ENCODE assay signal across 1 cellular context in the genomic region with DNA sequence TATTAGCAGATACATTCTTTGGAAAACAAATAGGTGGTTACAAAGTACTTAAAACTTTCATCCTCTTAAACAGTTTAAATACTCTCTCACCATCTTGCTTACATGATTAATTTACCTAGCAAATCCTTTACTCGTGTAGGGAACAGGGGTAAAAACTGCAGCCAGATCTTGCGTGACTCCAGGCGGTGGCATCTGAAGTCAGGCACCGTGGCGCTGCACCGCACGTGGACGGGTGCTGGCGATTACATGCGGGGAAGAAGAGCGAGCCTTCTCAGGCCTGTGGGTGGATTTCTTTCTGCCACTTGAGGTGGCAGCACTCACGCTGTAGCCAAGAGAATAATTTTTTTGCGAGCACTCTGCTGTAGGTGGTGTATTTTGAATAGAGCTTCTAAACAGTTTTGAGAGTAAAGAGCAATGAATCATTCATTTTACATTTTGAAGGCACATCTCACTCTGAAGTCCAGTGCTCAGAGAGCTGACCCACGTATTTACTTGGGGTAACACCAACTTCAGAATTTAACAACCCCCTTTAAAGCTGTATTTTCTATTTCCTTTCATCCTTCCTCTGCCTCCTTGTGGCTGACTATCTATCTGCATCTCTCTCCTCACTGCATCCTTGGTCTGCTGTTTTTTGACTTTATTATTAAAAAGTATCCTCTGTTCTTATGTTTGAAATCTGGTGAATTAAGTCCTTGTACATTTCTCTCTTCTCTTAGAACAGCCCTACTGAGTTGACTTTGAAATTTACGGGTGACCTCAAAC.
TF ChIP-seq lines count a peak whose summit lies in the region.

No MANE protein-coding gene starts in this region.

TF ChIP-seq in IMR-90, 13 proteins besides CTCF, POLR2A, EP300 and RAD21:
- TF ChIP-seq CHD1 (IDR thresholded peaks at IDR 0.05; ENCODE audit: low read depth, low read length) (no peak), SMC3 (IDR thresholded peaks at IDR 0.05; ENCODE audit: low read depth, low read length) (peak; percentile 77)
